ENCODE assay signal across 6 cellular contexts in genomic region chr3:140163159-140163763, GRCh38.
"Had no signal": no experiment of that assay in that cellular context is flagged by ENCODE, and none has a peak within 500 bp of the region (broad histone marks: within the 10 kb centered on the region; RNA-seq: fewer than 3 reads in every experiment).

No MANE protein-coding gene starts in this region.

- H3K36me3 Mint-ChIP-seq: IgD-negative memory B cell had no signal

- H3K4me3 ChIP-seq: GM23338 had no signal

- H3K9me3 Mint-ChIP-seq: GM23338 had no signal

- DNase-seq: H7, HCEC 1CT, KG1 had no signal

- H3K4me1 Mint-ChIP-seq: IgD-negative memory B cell had no signal

- H2AFZ ChIP-seq: GM23338 had no signal

- H3K4me3 Mint-ChIP-seq: GM23338, IgD-negative memory B cell had no signal

- H3K4me2 ChIP-seq: GM23338 had no signal

- FAIRE-seq: HTR-8/SVneo had no signal

- H3K27ac Mint-ChIP-seq: GM23338, IgD-negative memory B cell had no signal

- ATAC-seq: GM23338 had no signal
